In genomic region chr5:96796434-96796833, GRCh38 we compare ENCODE assay signal across 12 cellular contexts.
"Had no signal": no experiment of that assay in that cellular context is flagged by ENCODE, and none has a peak within 500 bp of the region (broad histone marks: within the 10 kb centered on the region; RNA-seq: fewer than 3 reads in every experiment).

No MANE protein-coding gene starts in this region.

- H3K9me3 ChIP-seq: ascending aorta, breast epithelium, lower lobe of right lung, stomach had no signal

- H3K27ac ChIP-seq: ascending aorta, breast epithelium, lower lobe of right lung, parathyroid adenoma, stomach had no signal

- H3K79me2 ChIP-seq: parathyroid adenoma had no signal

- H2AFZ ChIP-seq: parathyroid adenoma had no signal

- H3K4me3 ChIP-seq: ascending aorta, breast epithelium, lower lobe of right lung, stomach had no signal

- H3K9ac ChIP-seq: parathyroid adenoma had no signal

- H3K27me3 ChIP-seq: ascending aorta, breast epithelium, stomach had no signal

- H3K9me3 Mint-ChIP-seq: dendritic cell treated with granulocyte-macrophage colony-stimulating factor and Interleukin-4, amounts not matched to agents 40 ng/mL and 50 ng/mL, for 4 days had no signal

- DNase-seq: activated effector memory CD4-positive, alpha-beta T cell treated with Interleukin-2 at 50 U/mL for 16 hours; effector memory CD4-positive, alpha-beta T cell; foreskin melanocyte; head of caudate nucleus; left cardiac atrium; lower lobe of right lung; stimulated activated CD4-positive, alpha-beta T cell treated with anti-CD3 and anti-CD28 coated beads, Interleukin-2, amount 100 ng/mL, for 24 hours; stomach had no signal

- H3K27ac Mint-ChIP-seq: dendritic cell treated with granulocyte-macrophage colony-stimulating factor and Interleukin-4, amounts not matched to agents 40 ng/mL and 50 ng/mL, for 4 days had no signal

- H3K27me3 Mint-ChIP-seq: dendritic cell treated with granulocyte-macrophage colony-stimulating factor and Interleukin-4, amounts not matched to agents 40 ng/mL and 50 ng/mL, for 4 days had no signal

- H3K36me3 ChIP-seq: breast epithelium had no signal

- H3K4me3 Mint-ChIP-seq: dendritic cell treated with granulocyte-macrophage colony-stimulating factor and Interleukin-4, amounts not matched to agents 40 ng/mL and 50 ng/mL, for 4 days had no signal

- ATAC-seq: left cardiac atrium, lower lobe of right lung had no signal

- H3K4me1 ChIP-seq: ascending aorta, breast epithelium, lower lobe of right lung, parathyroid adenoma had no signal
